8 cellular contexts compared by ENCODE assay signal in the genomic region with DNA sequence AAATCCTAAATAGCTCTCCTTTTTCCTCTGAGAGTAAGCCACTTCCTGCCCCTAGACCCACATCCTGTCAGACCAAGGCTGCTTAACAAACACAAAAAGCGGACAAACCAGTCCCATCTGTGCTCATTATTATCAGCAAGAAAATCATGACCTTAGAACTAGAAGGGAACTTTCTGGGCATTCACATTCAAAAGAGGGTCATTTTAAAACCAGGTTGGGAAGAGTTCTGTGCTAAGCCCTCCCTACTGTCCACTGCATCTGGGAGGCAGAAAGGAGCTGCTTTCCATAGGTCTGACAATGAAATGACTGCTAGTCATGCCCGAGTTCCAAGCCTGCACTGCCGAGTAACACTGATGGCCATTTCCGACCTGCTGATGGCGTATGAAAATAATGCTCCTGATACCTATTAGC. TPM values are rescaled to one million over a fixed set of nuclear protein-coding genes. Genes with fewer than 3 reads are reported as not detected.
DNase-seq lines count a peak whose midpoint lies in the region; ATAC-seq and TF ChIP-seq lines count a peak whose summit lies in the region.

No MANE protein-coding gene starts in this region.

- H3K36me3 Mint-ChIP-seq in Calu3 (ENCODE audit: insufficient read depth, unreplicated experiment), result peaks cover 98% of the 10 kb centered on the region

- intact Hi-C loops in Calu3 (cut with micrococcal nuclease; ENCODE audit: unreplicated experiment), result no loop called here

- CTCF ChIA-PET in Calu3 (lab: Charles Lee), result interaction anchor here (0.5 to 1.0 kb wide), 5 partner anchors 11 to 241 kb away, joined by 3 to 8 read pairs (median 6); a partner anchor contains a TSS

- no peaks in the 10 kb centered on the region for H3K9me3 Mint-ChIP-seq in Calu3 (ENCODE audit: low read depth, unreplicated experiment)

- DNase-seq in Calu3 (no peak), T-helper 2 cell (peak in 3 of 5 experiments; percentile 39 to 85 (median 66)), foreskin melanocyte (peak; percentile 72), HPDE6-E6E7 (ENCODE audit: extremely low spot score) (no peak), 8988T (no peak)
- no peak for DNase-seq in stimulated activated naive CD8-positive, alpha-beta T cell treated with anti-CD3 and anti-CD28 coated beads, Interleukin-15, Interleukin-2, amounts not matched to agents 100 U/mL and 50 U/mL, for 24 hours

- peak overlapping the region; percentile 97 for H3K27ac Mint-ChIP-seq in Calu3 (ENCODE audit: unreplicated experiment)

- peak overlapping the region; percentile 85 for H3K4me3 Mint-ChIP-seq in Calu3 (ENCODE audit: low read depth, unreplicated experiment)

- peak; percentile 60 for ATAC-seq in GM19023 (IDR thresholded peaks at IDR 0.05; ENCODE audit: unreplicated experiment)
- peak; percentile 68 for ATAC-seq in HG03354 (IDR thresholded peaks at IDR 0.05; ENCODE audit: poor library complexity, severe bottlenecking, unreplicated experiment)
- ATAC-seq in stimulated activated naive CD8-positive, alpha-beta T cell treated with anti-CD3 and anti-CD28 coated beads, Interleukin-15, Interleukin-2, amounts not matched to agents 100 U/mL and 50 U/mL, for 24 hours, result peak; percentile 57

- no peak for TF ChIP-seq CTCF in Calu3 (IDR thresholded peaks at IDR 0.05; ENCODE audit: unreplicated experiment)

- peaks cover 66% of the 10 kb centered on the region for H3K4me1 Mint-ChIP-seq in Calu3 (ENCODE audit: low read depth, unreplicated experiment)

- BruUV-seq in Calu3 (replicated peaks; lab: Mats Ljungman, UMichigan), result no TSS peak

- no peaks in the 10 kb centered on the region for H3K27me3 Mint-ChIP-seq in Calu3 (ENCODE audit: unreplicated experiment)

RNA-seq across cellular contexts. Expression of a gene that starts 15.4 kb away (rescaled TPM):
- 935 and 954 TPM in 2 replicates for total RNA-seq in Calu3 (2022)

Comparison
In these comparisons a context has a peak if more than half of its experiments do, and no peak if none do; other contexts are left out.
1. DNase-seq: peak in T-helper 2 cell (3 of 5) and foreskin melanocyte (single experiment); none in Calu3 (single experiment), stimulated activated naive CD8-positive, alpha-beta T cell treated with anti-CD3 and anti-CD28 coated beads, Interleukin-15, Interleukin-2, amounts not matched to agents 100 U/mL and 50 U/mL, for 24 hours (single experiment), HPDE6-E6E7 (single experiment) and 8988T (single experiment).
2. Peak in every context shown above with its lines, with median percentiles within 50 percentile points of each other: ATAC-seq.